In the genomic region with DNA sequence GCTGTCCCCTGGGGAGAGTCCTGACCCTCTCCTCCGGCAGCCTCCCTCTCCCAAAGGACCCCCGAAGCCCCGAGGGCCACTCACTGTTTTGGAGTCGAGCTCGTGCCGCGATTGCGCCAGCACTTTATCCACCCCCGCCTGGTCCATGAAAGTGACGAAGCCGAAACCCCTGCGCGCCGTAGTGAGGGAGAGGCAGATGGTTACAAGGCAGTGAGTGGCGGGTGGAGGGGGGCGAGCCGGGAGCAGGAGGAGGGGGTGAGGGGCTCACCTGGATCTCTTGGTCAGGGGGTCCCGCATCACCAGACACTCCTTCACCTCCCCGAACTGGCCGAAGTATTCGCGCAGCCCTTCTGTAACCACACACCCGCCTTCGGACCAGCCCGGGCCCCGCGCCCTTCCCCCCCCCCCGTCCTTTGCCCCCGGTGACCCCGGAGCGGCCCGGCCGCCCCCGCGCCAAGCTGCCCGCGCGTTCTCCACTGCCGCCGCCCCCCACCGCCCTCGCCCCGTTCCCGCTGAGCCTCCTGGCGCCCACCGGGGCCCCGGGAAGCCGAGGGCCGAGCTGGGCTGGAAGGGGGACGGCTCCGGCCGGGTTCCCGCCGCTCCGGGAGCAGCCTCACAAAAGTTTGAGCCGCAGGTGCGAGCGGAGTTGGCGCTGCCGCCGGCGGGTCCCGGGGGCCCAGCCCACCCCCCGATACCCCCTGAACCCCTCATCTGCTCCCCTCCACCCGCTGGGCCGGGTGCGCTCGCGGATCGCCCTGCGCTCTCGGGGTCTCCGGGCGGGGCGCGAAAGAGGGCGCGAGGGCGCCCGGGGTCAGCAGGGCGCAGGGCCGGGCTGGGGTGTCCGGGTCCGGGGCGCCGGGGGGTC, we compare ENCODE assay signal across 8 cellular contexts. TPM values are rescaled to one million over a fixed set of nuclear protein-coding genes. Genes with fewer than 3 reads are reported as not detected.
DNase-seq lines count a peak whose midpoint lies in the region; ATAC-seq and TF ChIP-seq lines count a peak whose summit lies in the region.

No MANE protein-coding gene starts in this region.

- no peak overlapping the region for H3K27ac Mint-ChIP-seq in activated naive CD4-positive, alpha-beta T cell treated with anti-CD3 and anti-CD28 coated beads, Interleukin-2, amount 10 ng/mL, durations not matched to agents 7 days and 5 days
- no peak overlapping the region for H3K27ac Mint-ChIP-seq in HFFc6

- no peak for TF ChIP-seq RAD21 in Ishikawa (IDR thresholded peaks at IDR 0.05; ENCODE audit: low read depth)

- no peaks in the 10 kb centered on the region for H3K9me3 Mint-ChIP-seq in activated naive CD4-positive, alpha-beta T cell treated with anti-CD3 and anti-CD28 coated beads, Interleukin-2, amount 10 ng/mL, durations not matched to agents 7 days and 5 days
- no peaks in the 10 kb centered on the region for H3K9me3 Mint-ChIP-seq in HFFc6

- H3K4me1 Mint-ChIP-seq in activated naive CD4-positive, alpha-beta T cell treated with anti-CD3 and anti-CD28 coated beads, Interleukin-2, amount 10 ng/mL, durations not matched to agents 7 days and 5 days, result peaks cover 17% of the 10 kb centered on the region
- H3K4me1 Mint-ChIP-seq in HFFc6 (ENCODE audit: low read depth), result no peaks in the 10 kb centered on the region

- TF ChIP-seq EP300 in Ishikawa (IDR thresholded peaks at IDR 0.05; ENCODE audit: borderline replicate concordance), result no peak

- peaks cover 85% of the 10 kb centered on the region for H3K27me3 Mint-ChIP-seq in activated naive CD4-positive, alpha-beta T cell treated with anti-CD3 and anti-CD28 coated beads, Interleukin-2, amount 10 ng/mL, durations not matched to agents 7 days and 5 days
- H3K27me3 Mint-ChIP-seq in HFFc6 (ENCODE audit: insufficient read depth), result peaks cover 56% of the 10 kb centered on the region

- TF ChIP-seq CTCF in HFFc6 (IDR thresholded peaks at IDR 0.05), result no peak

- H3K36me3 Mint-ChIP-seq in activated naive CD4-positive, alpha-beta T cell treated with anti-CD3 and anti-CD28 coated beads, Interleukin-2, amount 10 ng/mL, durations not matched to agents 7 days and 5 days, result no peaks in the 10 kb centered on the region
- no peaks in the 10 kb centered on the region for H3K36me3 Mint-ChIP-seq in HFFc6 (ENCODE audit: low read depth)

- no peak for DNase-seq in activated naive CD4-positive, alpha-beta T cell treated with anti-CD3 and anti-CD28 coated beads, Interleukin-2, amount 10 ng/mL, durations not matched to agents 7 days and 5 days
- DNase-seq in islet precursor cell, result peak; percentile 76
- peak; percentile 52 for DNase-seq in stimulated activated CD4-positive, alpha-beta T cell treated with anti-CD3 and anti-CD28 coated beads, Interleukin-4, amount 100 ng/mL, for 24 hours
- no peak for DNase-seq in HFFc6

- peak overlapping the region; percentile 31 for H3K4me3 Mint-ChIP-seq in activated naive CD4-positive, alpha-beta T cell treated with anti-CD3 and anti-CD28 coated beads, Interleukin-2, amount 10 ng/mL, durations not matched to agents 7 days and 5 days
- H3K4me3 Mint-ChIP-seq in HFFc6, result no peak overlapping the region

- CTCF ChIA-PET in activated naive CD4-positive, alpha-beta T cell treated with anti-CD3 and anti-CD28 coated beads, Interleukin-2, amount 10 ng/mL, durations not matched to agents 7 days and 5 days (lab: Charles Lee), result interaction anchor here (0.9 to 2.9 kb wide), 8 partner anchors 11 to 84 kb away, joined by 3 to 11 read pairs (median 4); no protein-coding TSS in a partner anchor

- ATAC-seq in GM18511 (IDR thresholded peaks at IDR 0.05; ENCODE audit: unreplicated experiment) (no peak), GM21515 (IDR thresholded peaks at IDR 0.05; ENCODE audit: unreplicated experiment) (no peak), GM21390 (IDR thresholded peaks at IDR 0.05; ENCODE audit: unreplicated experiment) (no peak)

TF ChIP-seq in Ishikawa, 13 proteins besides CTCF, POLR2A, EP300 and RAD21:
- TF ChIP-seq ZBTB7A (IDR thresholded peaks at IDR 0.05; ENCODE audit: low read depth) (peak; percentile 62; the same call in 1 of the 2 replicates), FOXM1 (IDR thresholded peaks at IDR 0.05; ENCODE audit: borderline replicate concordance, low read depth) (no peak), TAF1 (IDR thresholded peaks at IDR 0.05; ENCODE audit: low read depth) (no peak), NFIC (IDR thresholded peaks at IDR 0.05) (no peak), CEBPB (IDR thresholded peaks at IDR 0.05) (no peak), YY1 (IDR thresholded peaks at IDR 0.05; ENCODE audit: low read depth) (no peak)
- TF ChIP-seq, protein P1, sequence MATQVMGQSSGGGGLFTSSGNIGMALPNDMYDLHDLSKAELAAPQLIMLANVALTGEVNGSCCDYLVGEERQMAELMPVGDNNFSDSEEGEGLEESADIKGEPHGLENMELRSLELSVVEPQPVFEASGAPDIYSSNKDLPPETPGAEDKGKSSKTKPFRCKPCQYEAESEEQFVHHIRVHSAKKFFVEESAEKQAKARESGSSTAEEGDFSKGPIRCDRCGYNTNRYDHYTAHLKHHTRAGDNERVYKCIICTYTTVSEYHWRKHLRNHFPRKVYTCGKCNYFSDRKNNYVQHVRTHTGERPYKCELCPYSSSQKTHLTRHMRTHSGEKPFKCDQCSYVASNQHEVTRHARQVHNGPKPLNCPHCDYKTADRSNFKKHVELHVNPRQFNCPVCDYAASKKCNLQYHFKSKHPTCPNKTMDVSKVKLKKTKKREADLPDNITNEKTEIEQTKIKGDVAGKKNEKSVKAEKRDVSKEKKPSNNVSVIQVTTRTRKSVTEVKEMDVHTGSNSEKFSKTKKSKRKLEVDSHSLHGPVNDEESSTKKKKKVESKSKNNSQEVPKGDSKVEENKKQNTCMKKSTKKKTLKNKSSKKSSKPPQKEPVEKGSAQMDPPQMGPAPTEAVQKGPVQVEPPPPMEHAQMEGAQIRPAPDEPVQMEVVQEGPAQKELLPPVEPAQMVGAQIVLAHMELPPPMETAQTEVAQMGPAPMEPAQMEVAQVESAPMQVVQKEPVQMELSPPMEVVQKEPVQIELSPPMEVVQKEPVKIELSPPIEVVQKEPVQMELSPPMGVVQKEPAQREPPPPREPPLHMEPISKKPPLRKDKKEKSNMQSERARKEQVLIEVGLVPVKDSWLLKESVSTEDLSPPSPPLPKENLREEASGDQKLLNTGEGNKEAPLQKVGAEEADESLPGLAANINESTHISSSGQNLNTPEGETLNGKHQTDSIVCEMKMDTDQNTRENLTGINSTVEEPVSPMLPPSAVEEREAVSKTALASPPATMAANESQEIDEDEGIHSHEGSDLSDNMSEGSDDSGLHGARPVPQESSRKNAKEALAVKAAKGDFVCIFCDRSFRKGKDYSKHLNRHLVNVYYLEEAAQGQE (IDR thresholded peaks at IDR 0.05; ENCODE audit: low read depth), result no peak
- TF ChIP-seq, protein P2, sequence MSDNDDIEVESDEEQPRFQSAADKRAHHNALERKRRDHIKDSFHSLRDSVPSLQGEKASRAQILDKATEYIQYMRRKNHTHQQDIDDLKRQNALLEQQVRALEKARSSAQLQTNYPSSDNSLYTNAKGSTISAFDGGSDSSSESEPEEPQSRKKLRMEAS (IDR thresholded peaks at IDR 0.05), result no peak; the same call in 1 of the 2 replicates
- TF ChIP-seq, protein P3, sequence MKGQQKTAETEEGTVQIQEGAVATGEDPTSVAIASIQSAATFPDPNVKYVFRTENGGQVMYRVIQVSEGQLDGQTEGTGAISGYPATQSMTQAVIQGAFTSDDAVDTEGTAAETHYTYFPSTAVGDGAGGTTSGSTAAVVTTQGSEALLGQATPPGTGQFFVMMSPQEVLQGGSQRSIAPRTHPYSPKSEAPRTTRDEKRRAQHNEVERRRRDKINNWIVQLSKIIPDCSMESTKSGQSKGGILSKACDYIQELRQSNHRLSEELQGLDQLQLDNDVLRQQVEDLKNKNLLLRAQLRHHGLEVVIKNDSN (IDR thresholded peaks at IDR 0.05), result no peak
TF ChIP-seq in Ishikawa: peak in this region for 1.

RNA-seq across cellular contexts. Expression of a gene that starts 0.8 kb away (rescaled TPM):
- not detected for total RNA-seq in HFFc6 (2021; fragmentation: NEBNext Ultra II Directional; extraction: Animal tissue kit (Norgen Biotek cat#: 25700))

RNA-seq across cellular contexts. Expression of a gene that starts 40.6 kb away (rescaled TPM):
- not detected for total RNA-seq in HFFc6 (2021; fragmentation: NEBNext Ultra II Directional; extraction: Animal tissue kit (Norgen Biotek cat#: 25700))

Comparison
In these comparisons a context has a peak if more than half of its experiments do, and no peak if none do; other contexts are left out.
1. DNase-seq: peak in islet precursor cell (single experiment) and stimulated activated CD4-positive, alpha-beta T cell treated with anti-CD3 and anti-CD28 coated beads, Interleukin-4, amount 100 ng/mL, for 24 hours (single experiment); none in activated naive CD4-positive, alpha-beta T cell treated with anti-CD3 and anti-CD28 coated beads, Interleukin-2, amount 10 ng/mL, durations not matched to agents 7 days and 5 days (single experiment) and HFFc6 (single experiment).